12 cellular contexts compared by ENCODE assay signal in the genomic region with DNA sequence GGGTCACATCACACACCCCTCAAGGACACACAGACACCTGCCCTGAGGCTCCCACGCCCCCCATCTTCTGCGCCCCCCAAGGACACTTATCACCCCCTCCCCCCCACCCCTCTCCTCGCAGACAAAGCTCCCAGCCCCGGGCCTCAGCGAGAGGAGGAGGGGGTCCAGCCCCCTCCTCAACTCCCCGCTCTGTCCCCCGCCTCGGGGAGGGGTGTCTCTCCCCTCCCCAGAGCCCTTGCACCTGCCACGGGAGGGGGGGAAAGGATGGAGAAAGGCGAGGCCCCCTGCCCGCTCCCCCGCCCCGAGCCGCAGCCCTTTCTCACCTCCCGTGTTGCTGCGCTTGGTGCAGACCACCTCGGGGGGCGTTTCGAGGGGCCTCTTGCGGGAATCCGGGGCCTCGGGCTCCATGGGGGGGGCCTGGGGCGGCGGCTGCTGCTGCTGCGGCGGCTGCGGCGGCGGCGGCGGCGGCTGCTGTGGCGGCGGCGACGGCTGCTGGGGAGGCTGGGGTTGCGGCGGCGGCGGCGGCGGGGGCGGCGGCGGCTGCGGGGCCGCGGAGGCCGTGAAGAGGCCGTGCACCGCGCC. TPM values are rescaled to one million over a fixed set of nuclear protein-coding genes. Genes with fewer than 3 reads are reported as not detected.
DNase-seq lines count a peak whose midpoint lies in the region; ATAC-seq and TF ChIP-seq lines count a peak whose summit lies in the region.
"Had no signal": no experiment of that assay in that cellular context is flagged by ENCODE, and none has a peak within 500 bp of the region (broad histone marks: within the 10 kb centered on the region; RNA-seq: fewer than 3 reads in every experiment).

No MANE protein-coding gene starts in this region.

- H3K27ac Mint-ChIP-seq in activated naive CD8-positive, alpha-beta T cell, result no peak overlapping the region
- no peak overlapping the region for H3K27ac Mint-ChIP-seq in activated naive CD8-positive, alpha-beta T cell treated with anti-CD3 and anti-CD28 coated beads for 36 hours
- H3K27ac Mint-ChIP-seq in memory B cell, result peak overlapping the region; percentile 40
- H3K27ac Mint-ChIP-seq in type B pancreatic cell, result no peak overlapping the region

- in situ Hi-C loops in GM13976 (cut with MboI; ENCODE audit: low sequenced_read_pairs, unreplicated experiment), result no loop called here

- H3K36me3 Mint-ChIP-seq in activated naive CD8-positive, alpha-beta T cell, result no peaks in the 10 kb centered on the region
- no peaks in the 10 kb centered on the region for H3K36me3 Mint-ChIP-seq in activated naive CD8-positive, alpha-beta T cell treated with anti-CD3 and anti-CD28 coated beads for 36 hours
- peaks cover 1% of the 10 kb centered on the region for H3K36me3 Mint-ChIP-seq in memory B cell
- H3K36me3 Mint-ChIP-seq in type B pancreatic cell, result no peaks in the 10 kb centered on the region

- peak overlapping the region; percentile 25 for H3K4me3 Mint-ChIP-seq in activated naive CD8-positive, alpha-beta T cell
- no peak overlapping the region for H3K4me3 Mint-ChIP-seq in activated naive CD8-positive, alpha-beta T cell treated with anti-CD3 and anti-CD28 coated beads for 36 hours
- H3K4me3 Mint-ChIP-seq in memory B cell (no peak overlapping the region), type B pancreatic cell (peak overlapping the region; percentile 70)

- H3K9me3 Mint-ChIP-seq in activated naive CD8-positive, alpha-beta T cell (ENCODE audit: low read depth), result no peaks in the 10 kb centered on the region
- H3K9me3 Mint-ChIP-seq in activated naive CD8-positive, alpha-beta T cell treated with anti-CD3 and anti-CD28 coated beads for 36 hours, result no peaks in the 10 kb centered on the region
- H3K9me3 Mint-ChIP-seq in memory B cell, result no peaks in the 10 kb centered on the region
- H3K9me3 Mint-ChIP-seq in type B pancreatic cell, result no peaks in the 10 kb centered on the region

- ATAC-seq in memory B cell (ENCODE audit: low read depth), result no peak
- ATAC-seq in foreskin keratinocyte, result no peak
- ATAC-seq in HG02642 (IDR thresholded peaks at IDR 0.05; ENCODE audit: poor library complexity, unreplicated experiment), result no peak

- H3K27ac ChIP-seq in caudate nucleus (ENCODE audit: low read depth, low read length), result peak overlapping the region; percentile 52
- H3K27ac ChIP-seq in foreskin keratinocyte, result no peak overlapping the region
- H3K27ac ChIP-seq: neutrophil had no signal

- H3K27me3 Mint-ChIP-seq in activated naive CD8-positive, alpha-beta T cell, result peaks cover 52% of the 10 kb centered on the region
- H3K27me3 Mint-ChIP-seq in activated naive CD8-positive, alpha-beta T cell treated with anti-CD3 and anti-CD28 coated beads for 36 hours, result peaks cover 82% of the 10 kb centered on the region
- H3K27me3 Mint-ChIP-seq in memory B cell (peaks cover 44% of the 10 kb centered on the region), type B pancreatic cell (peaks cover 86% of the 10 kb centered on the region)

- no peaks in the 10 kb centered on the region for H3K4me1 ChIP-seq in foreskin keratinocyte

- peaks cover 22% of the 10 kb centered on the region for H3K4me1 Mint-ChIP-seq in activated naive CD8-positive, alpha-beta T cell (ENCODE audit: low read depth)
- peaks cover 11% of the 10 kb centered on the region for H3K4me1 Mint-ChIP-seq in activated naive CD8-positive, alpha-beta T cell treated with anti-CD3 and anti-CD28 coated beads for 36 hours
- H3K4me1 Mint-ChIP-seq in memory B cell (peaks cover 19% of the 10 kb centered on the region), type B pancreatic cell (ENCODE audit: unreplicated experiment) (peaks cover 18% of the 10 kb centered on the region)

- no peak for TF ChIP-seq CTCF in type B pancreatic cell (conservative IDR thresholded peaks at IDR 0.05)
- no peak for TF ChIP-seq CTCF in foreskin keratinocyte (conservative IDR thresholded peaks at IDR 0.05)
- no peak for TF ChIP-seq CTCF in GM13976 (IDR thresholded peaks at IDR 0.05; ENCODE audit: borderline replicate concordance, control extremely low read depth, extremely low read depth, insufficient read depth, missing control alignments)

- no peak for DNase-seq in activated naive CD8-positive, alpha-beta T cell treated with anti-CD3 and anti-CD28 coated beads for 36 hours
- DNase-seq in caudate nucleus (lab: John Stamatoyannopoulos, UW) (peak in 4 of 61 donors; percentile 12 to 43 (median 35)), memory B cell (ENCODE audit: low spot score in 2 of 2) (peak in 1 of 2 donors; percentile 26), type B pancreatic cell (ENCODE audit: extremely low spot score, unreplicated experiment) (no peak), foreskin keratinocyte (no peak), GM13976 (ENCODE audit: low spot score) (no peak)
- DNase-seq: activated CD4-positive, alpha-beta T cell treated with anti-CD3 and anti-CD28 coated beads, Interleukin-2, amount 50 U/mL, for 4 hours had no signal

- H3K27me3 ChIP-seq in foreskin keratinocyte, result peaks cover 65% of the 10 kb centered on the region

RNA-seq across cellular contexts. Expression of gene NOVA2, which starts 0.6 kb away (rescaled TPM):
- not detected for total RNA-seq in activated naive CD8-positive, alpha-beta T cell treated with anti-CD3 and anti-CD28 coated beads for 36 hours
- total RNA-seq in type B pancreatic cell (ENCODE audit: low replicate concordance) (0.17 and 5.0 TPM in 2 replicates), foreskin keratinocyte (not detected in 2 replicates)
- under 0.01 TPM in 1 of 2 replicates, not detected in the other for polyA plus RNA-seq in foreskin keratinocyte

RNA-seq across cellular contexts. Expression of gene CCDC61, which starts 22.2 kb away (rescaled TPM):
- 10 to 100 TPM; 17.8 to 18.4 TPM for total RNA-seq in activated naive CD8-positive, alpha-beta T cell treated with anti-CD3 and anti-CD28 coated beads for 36 hours
- total RNA-seq in type B pancreatic cell (ENCODE audit: low replicate concordance) (16.9 and 19.4 TPM in 2 replicates), foreskin keratinocyte (9.8 and 12.3 TPM in 2 replicates)
- polyA plus RNA-seq in foreskin keratinocyte, result 16.2 and 16.7 TPM in 2 replicates

RNA-seq across cellular contexts. Expression of gene PGLYRP1, which starts 49.8 kb away (rescaled TPM):
- total RNA-seq in activated naive CD8-positive, alpha-beta T cell treated with anti-CD3 and anti-CD28 coated beads for 36 hours, result not detected
- total RNA-seq in type B pancreatic cell (ENCODE audit: low replicate concordance), result not detected in 2 replicates
- not detected in 2 replicates for total RNA-seq in foreskin keratinocyte
- polyA plus RNA-seq in foreskin keratinocyte, result not detected in 2 replicates
- total RNA-seq: glomerular endothelial cell had no signal

RNA-seq across cellular contexts. Expression of gene NANOS2, which starts 58.5 kb away (rescaled TPM):
- total RNA-seq in activated naive CD8-positive, alpha-beta T cell treated with anti-CD3 and anti-CD28 coated beads for 36 hours, result not detected
- total RNA-seq in type B pancreatic cell (ENCODE audit: low replicate concordance), result not detected in 2 replicates
- not detected in 2 replicates for total RNA-seq in foreskin keratinocyte
- not detected in 2 replicates for polyA plus RNA-seq in foreskin keratinocyte
- total RNA-seq: aorta, glomerular endothelial cell had no signal
- polyA plus RNA-seq: aorta had no signal

Comparison
In these comparisons a context has a peak if more than half of its experiments do, and no peak if none do; other contexts are left out.
1. H3K4me3 Mint-ChIP-seq: peak in activated naive CD8-positive, alpha-beta T cell (single experiment) and type B pancreatic cell (single experiment); none in activated naive CD8-positive, alpha-beta T cell treated with anti-CD3 and anti-CD28 coated beads for 36 hours (single experiment) and memory B cell (single experiment).